Comparison of ENCODE assay signal across 17 cellular contexts in genomic region chr1:218488986-218489385, GRCh38.
A peak's percentile ranks its signal among the peaks of the same experiment; 100 is the strongest.
DNase-seq lines count a peak whose midpoint lies in the region; ATAC-seq and TF ChIP-seq lines count a peak whose summit lies in the region.
"Had no signal": no experiment of that assay in that cellular context is flagged by ENCODE, and none has a peak within 500 bp of the region (broad histone marks: within the 10 kb centered on the region; RNA-seq: fewer than 3 reads in every experiment).

No MANE protein-coding gene starts in this region.

- peak; percentile 40; the same call in 1 of the 2 replicates for ATAC-seq in IMR-90 (ENCODE audit: low read depth)
- ATAC-seq in HG02884 (IDR thresholded peaks at IDR 0.05; ENCODE audit: unreplicated experiment) = no peak

- H4K5ac ChIP-seq in IMR-90 (ENCODE audit: low read depth, low read length) = no peak overlapping the region

- TF ChIP-seq RAD21 in IMR-90 (IDR thresholded peaks at IDR 0.05; ENCODE audit: low read length) = no peak

- no peak for TF ChIP-seq POLR2A in IMR-90 (IDR thresholded peaks at IDR 0.05; ENCODE audit: low read depth, low read length)

- no peaks in the 10 kb centered on the region for H3K27me3 ChIP-seq in IMR-90 (ENCODE audit: control insufficient read depth, insufficient read depth, low read length)
- H3K27me3 ChIP-seq in brain microvascular endothelial cell (replicated peaks) = no peaks in the 10 kb centered on the region
- H3K27me3 ChIP-seq: spleen had no signal

- POLR2A ChIA-PET in IMR-90 (lab: Charles Lee; ENCODE audit: unreplicated experiment) = interaction anchor here (0.6 kb wide), 1 partner anchor 42 kb away, joined by 3 read pairs; no protein-coding TSS in a partner anchor

- H2BK15ac ChIP-seq in IMR-90 (ENCODE audit: low read depth, low read length) = no peak overlapping the region

- no peaks in the 10 kb centered on the region for H3K36me3 Mint-ChIP-seq in mesothelial cell of epicardium
- H3K36me3 Mint-ChIP-seq: memory B cell had no signal

- H3K4me3 Mint-ChIP-seq in mesothelial cell of epicardium = no peak overlapping the region
- H3K4me3 Mint-ChIP-seq: B cell, memory B cell had no signal

- H3K9me3 ChIP-seq in IMR-90 (ENCODE audit: control insufficient read depth, insufficient read depth, low read length) = no peaks in the 10 kb centered on the region
- H3K9me3 ChIP-seq: spleen had no signal

- no peak overlapping the region for H3K4me2 ChIP-seq in IMR-90 (ENCODE audit: low read depth, low read length)

- dilution Hi-C loops in IMR-90 (cut with HindIII; ENCODE audit: low sequenced_read_pairs, unreplicated experiment) = no loop called here

- CTCF ChIA-PET in IMR-90 (lab: Yijun Ruan, JAX) = no interaction called here

- no peak overlapping the region for H2AK5ac ChIP-seq in IMR-90 (ENCODE audit: low read depth, low read length)

- peak overlapping the region; percentile 38; the same call in 1 of the 2 replicates for H3K23ac ChIP-seq in IMR-90 (ENCODE audit: low read depth, low read length)

- H3K14ac ChIP-seq in IMR-90 (replicated peaks; ENCODE audit: low read depth, low read length) = 0 out of 2 replicates have a peak overlapping the region, but pooled peaks have one; percentile 50

- H3K18ac ChIP-seq in IMR-90 (ENCODE audit: low read depth, low read length) = no peak overlapping the region; the same call in 1 of the 2 replicates

- WGBS in IMR-90 (ENCODE audit: extremely low coverage in 2 of 2, insufficient read length in 1 of 2), 2 experiments = no CpG with 5 or more reads among the region's 3 CpGs

- peak overlapping the region; percentile 76 for H3K27ac Mint-ChIP-seq in mesothelial cell of epicardium
- H3K27ac Mint-ChIP-seq: B cell, memory B cell had no signal

- H3K4me1 ChIP-seq in IMR-90 (ENCODE audit: control insufficient read depth, insufficient read depth, low read length) = peaks cover 7% of the 10 kb centered on the region
- H3K4me1 ChIP-seq: spleen had no signal

- H3K9ac ChIP-seq in IMR-90 (ENCODE audit: low read depth, low read length) = no peak overlapping the region

- peak overlapping the region; percentile 83 for H2BK120ac ChIP-seq in IMR-90 (ENCODE audit: low read depth, low read length)

- in situ Hi-C loops in Caki2 (cut with HindIII; ENCODE audit: low pct_unique_long_range_greater_than_20kb, low sequenced_read_pairs) = no loop called here
- in situ Hi-C loops in IMR-90 (cut with MboI; ENCODE audit: low sequenced_read_pairs) = loop anchor here (10.0 kb wide), 1 partner anchor 576 kb away; no protein-coding TSS in a partner anchor
- in situ Hi-C loops in brain microvascular endothelial cell (cut with HindIII; ENCODE audit: low pct_ligation_motif_present, low sequenced_read_pairs) = no loop called here

- no peaks in the 10 kb centered on the region for H4K20me1 ChIP-seq in IMR-90 (ENCODE audit: insufficient read depth, low read length)

- no peaks in the 10 kb centered on the region for H3K36me3 ChIP-seq in IMR-90 (ENCODE audit: control insufficient read depth, insufficient read depth, low read length)
- H3K36me3 ChIP-seq in brain microvascular endothelial cell (replicated peaks) = no peaks in the 10 kb centered on the region
- H3K36me3 ChIP-seq: spleen had no signal

- H3K4me1 Mint-ChIP-seq in mesothelial cell of epicardium = peaks cover 22% of the 10 kb centered on the region

- peak; percentile 65 for DNase-seq in Caki2 (ENCODE audit: low read depth)
- peak; percentile 22 for DNase-seq in IMR-90
- peak; percentile 93 for DNase-seq in brain microvascular endothelial cell
- DNase-seq in mesothelial cell of epicardium (ENCODE audit: low spot score in 2 of 2, unreplicated experiment in 2 of 2) = no peak
- DNase-seq in AML-193 (lab: John Stamatoyannopoulos, UW) = no peak
- DNase-seq in Ammon's horn (ENCODE audit: low spot score) = no peak
- DNase-seq in GM10266 (ENCODE audit: extremely low spot score) = no peak
- DNase-seq: activated CD8-positive, alpha-beta memory T cell treated with anti-CD3 and anti-CD28 coated beads for 24 hours; anterior cingulate cortex; DND-41; NCI-H2081 treated with DMSO at 0.1 percent for 48 hours; occipital lobe; spleen had no signal

- no peak overlapping the region for H3K27ac ChIP-seq in IMR-90 (ENCODE audit: insufficient read depth, low read length)
- peak overlapping the region; percentile 98 for H3K27ac ChIP-seq in brain microvascular endothelial cell
- H3K27ac ChIP-seq: spleen, VCaP had no signal

- peaks cover 4% of the 10 kb centered on the region for H3K9me3 Mint-ChIP-seq in mesothelial cell of epicardium
- H3K9me3 Mint-ChIP-seq: memory B cell had no signal

- intact Hi-C loops in IMR-90 (cut with micrococcal nuclease) = no loop called here

- H4K91ac ChIP-seq in IMR-90 (ENCODE audit: insufficient read depth, low read depth, low read length) = peak overlapping the region; percentile 31; the same call in 1 of the 2 replicates

- H2BK5ac ChIP-seq in IMR-90 (ENCODE audit: low read depth, low read length, poor library complexity, severe bottlenecking) = peak overlapping the region; percentile 83

- peak overlapping the region; percentile 80; the same call in 1 of the 2 replicates for H2BK20ac ChIP-seq in IMR-90 (ENCODE audit: low read depth, low read length)

- TF ChIP-seq CTCF in IMR-90 (conservative IDR thresholded peaks at IDR 0.05; ENCODE audit: low read depth, low read length) (no peak), brain microvascular endothelial cell (IDR thresholded peaks at IDR 0.05; ENCODE audit: low read depth, low read length, missing control alignments) (no peak), mesothelial cell of epicardium (IDR thresholded peaks at IDR 0.05; ENCODE audit: unreplicated experiment) (no peak), GM10266 (IDR thresholded peaks at IDR 0.05; ENCODE audit: control insufficient read depth, insufficient read depth, low read depth, missing control alignments) (no peak)

- H2AK9ac ChIP-seq in IMR-90 (replicated peaks; ENCODE audit: low read depth, low read length, poor library complexity) = no peak overlapping the region

- H3K79me1 ChIP-seq in IMR-90 (ENCODE audit: low read depth in 1 of 2, low read length in 2 of 2) = no peaks in the 10 kb centered on the region

- BruUV-seq in IMR-90 (replicated peaks; lab: Mats Ljungman, UMichigan) = no TSS peak

- H3K4me3 ChIP-seq in IMR-90 (ENCODE audit: insufficient read depth, low read depth, low read length) = no peak overlapping the region
- no peak overlapping the region for H3K4me3 ChIP-seq in brain microvascular endothelial cell (ENCODE audit: low read depth, low read length)
- H3K4me3 ChIP-seq: spleen had no signal

- no peak overlapping the region for H2AFZ ChIP-seq in IMR-90 (replicated peaks; ENCODE audit: low read length, poor library complexity)

- H3K4ac ChIP-seq in IMR-90 (ENCODE audit: low read depth, low read length) = peak overlapping the region; percentile 75; the same call in 1 of the 2 replicates

- H4K8ac ChIP-seq in IMR-90 (ENCODE audit: low read depth in 2 of 2, low read length in 2 of 2) = peak overlapping the region in 1 of 2 experiments; percentile 80; a peak in 3 of 4 replicates

- H3K56ac ChIP-seq in IMR-90 (ENCODE audit: extremely low read depth, insufficient read depth, low read length) = no peak overlapping the region

- H3K9me1 ChIP-seq in IMR-90 (ENCODE audit: insufficient read depth, low read length) = peaks cover 7% of the 10 kb centered on the region; the same call in 1 of the 2 replicates

- no peaks in the 10 kb centered on the region for H3K27me3 Mint-ChIP-seq in mesothelial cell of epicardium (ENCODE audit: low read depth)
- H3K27me3 Mint-ChIP-seq: B cell had no signal

TF ChIP-seq in IMR-90, 13 proteins besides CTCF, POLR2A, EP300 and RAD21:
- TF ChIP-seq MAFK (IDR thresholded peaks at IDR 0.05; ENCODE audit: low read depth, low read length) (no peak), BHLHE40 (IDR thresholded peaks at IDR 0.05; ENCODE audit: low read depth, low read length) (no peak), RFX5 (IDR thresholded peaks at IDR 0.05; ENCODE audit: low read depth, low read length) (no peak), CEBPB (IDR thresholded peaks at IDR 0.05; ENCODE audit: low read depth, low read length) (no peak), MXI1 (IDR thresholded peaks at IDR 0.05; ENCODE audit: borderline replicate concordance, low read depth, low read length) (no peak), NFE2L2 (IDR thresholded peaks at IDR 0.05; ENCODE audit: low read depth, low read length) (no peak), CHD1 (IDR thresholded peaks at IDR 0.05; ENCODE audit: low read depth, low read length) (no peak), ELK1 (IDR thresholded peaks at IDR 0.05; ENCODE audit: borderline replicate concordance, low read depth, low read length) (no peak), MAZ (IDR thresholded peaks at IDR 0.05; ENCODE audit: borderline replicate concordance, low read depth, low read length) (no peak), FOS (IDR thresholded peaks at IDR 0.05; ENCODE audit: low read depth, low read length) (no peak), USF2 (IDR thresholded peaks at IDR 0.05; ENCODE audit: low read depth, low read length) (no peak), RCOR1 (IDR thresholded peaks at IDR 0.05; ENCODE audit: insufficient replicate concordance, low read length) (no peak), SMC3 (IDR thresholded peaks at IDR 0.05; ENCODE audit: low read depth, low read length) (no peak)

Comparison
In these comparisons a context has a peak if more than half of its experiments do, and no peak if none do; other contexts are left out.
1. DNase-seq: peak in Caki2 (single experiment), IMR-90 (single experiment) and brain microvascular endothelial cell (single experiment); none in mesothelial cell of epicardium (0 of 2), AML-193 (0 of 2), Ammon's horn (single experiment) and GM10266 (single experiment).